In the genomic region with DNA sequence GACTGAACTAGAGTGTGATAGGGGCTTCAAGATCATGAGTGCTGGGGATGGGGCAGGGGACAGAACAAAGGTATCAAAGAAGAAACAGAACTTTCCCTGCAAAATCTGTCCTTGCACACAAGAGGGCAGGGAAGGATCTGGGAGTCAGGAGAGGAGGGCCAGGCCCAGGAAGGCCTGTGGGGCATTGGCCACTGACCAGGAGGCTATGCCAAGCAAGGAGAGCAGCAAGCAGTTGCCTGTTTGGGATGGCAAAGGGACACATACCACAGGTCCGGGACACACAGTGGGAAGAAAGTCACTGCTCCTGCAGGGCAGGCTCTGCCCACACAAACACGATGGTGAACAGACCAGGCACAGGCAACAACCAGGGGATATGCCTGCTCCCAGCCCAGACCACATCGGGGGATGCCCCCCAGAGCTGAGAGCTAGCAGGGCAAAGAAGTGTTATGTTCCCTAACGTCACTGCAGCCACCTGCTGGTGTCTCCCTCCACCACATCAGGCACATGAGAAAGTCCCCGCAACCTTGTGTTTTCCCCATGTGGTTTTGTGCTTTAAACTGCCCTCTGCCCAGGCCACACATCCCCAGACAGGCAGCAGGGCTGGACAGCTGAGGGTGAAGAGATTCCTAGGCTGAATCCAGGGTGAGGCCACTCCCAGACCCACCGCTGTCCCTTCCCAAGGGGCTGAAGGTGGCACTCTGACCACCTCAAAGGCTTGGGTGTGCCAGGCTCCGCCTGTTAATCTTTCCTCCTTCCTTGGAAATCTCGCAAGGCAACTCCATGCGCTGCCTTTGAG, we compare ENCODE assay signal across 10 cellular contexts. TPM values are rescaled to one million over a fixed set of nuclear protein-coding genes. Genes with fewer than 3 reads are reported as not detected.
DNase-seq lines count a peak whose midpoint lies in the region; ATAC-seq, FAIRE-seq and TF ChIP-seq lines count a peak whose summit lies in the region.
"Had no signal": no experiment of that assay in that cellular context is flagged by ENCODE, and none has a peak within 500 bp of the region (broad histone marks: within the 10 kb centered on the region; RNA-seq: fewer than 3 reads in every experiment).

No MANE protein-coding gene starts in this region.

- no peak for TF ChIP-seq POLR2A in GM12892 (IDR thresholded peaks at IDR 0.05; ENCODE audit: low read depth, low read length)
- no peak for TF ChIP-seq POLR2A in endothelial cell of umbilical vein (IDR thresholded peaks at IDR 0.05; ENCODE audit: low read depth, low read length)
- TF ChIP-seq POLR2A in esophagus muscularis mucosa (IDR thresholded peaks at IDR 0.05; ENCODE audit: low read depth) = no peak

- BruUV-seq in endothelial cell of umbilical vein (replicated peaks; lab: Mats Ljungman, UMichigan) = TSS peak; percentile 14

- no peak for TF ChIP-seq CTCF in endothelial cell of umbilical vein (IDR thresholded peaks at IDR 0.05; ENCODE audit: extremely low read depth in 1 of 2, insufficient read depth in 1 of 2, low read depth in 1 of 2, low read length in 2 of 2)
- no peak for TF ChIP-seq CTCF in esophagus muscularis mucosa (IDR thresholded peaks at IDR 0.05)

- CTCF ChIA-PET in endothelial cell of umbilical vein (lab: Charles Lee) = interaction anchor here (1.5 to 11.4 kb wide), 3 partner anchors 18 to 73 kb away, joined by 4 to 586 read pairs (median 94); partner anchors contain the start of gene KIF21B

- no peak for TF ChIP-seq EP300 in esophagus muscularis mucosa (IDR thresholded peaks at IDR 0.05)

- H3K4me1 ChIP-seq in endothelial cell of umbilical vein (ENCODE audit: control insufficient read depth, extremely low read depth, insufficient read depth, low read length) (no peaks in the 10 kb centered on the region), small intestine (ENCODE audit: control insufficient read depth in 2 of 2, insufficient read depth in 1 of 2, low read depth in 1 of 2, low read length in 1 of 2) (no peaks in the 10 kb centered on the region), esophagus muscularis mucosa (peaks cover 0 to 9% (median 8%) of the 10 kb centered on the region in 4 donors)

- POLR2A ChIA-PET in endothelial cell of umbilical vein (lab: Charles Lee) = no interaction called here

- dilution Hi-C loops in endothelial cell of umbilical vein (cut with MboI; ENCODE audit: extremely low pct_ligation_motif_present, low sequenced_read_pairs) = no loop called here

- ATAC-seq in GM19467 (IDR thresholded peaks at IDR 0.05; ENCODE audit: unreplicated experiment) (peak; percentile 62), HG03378 (IDR thresholded peaks at IDR 0.05; ENCODE audit: unreplicated experiment) (peak; percentile 90)

- FAIRE-seq in GM12892 (lab: Jason Lieb, UNC) (peak; percentile 94), endothelial cell of umbilical vein (lab: Jason Lieb, UNC) (no peak), small intestine (lab: Jason Lieb, UNC) (no peak)

- H3K9me3 ChIP-seq in endothelial cell of umbilical vein (replicated peaks; ENCODE audit: control insufficient read depth, insufficient read depth, low read length) = no peaks in the 10 kb centered on the region
- H3K9me3 ChIP-seq in small intestine (ENCODE audit: control insufficient read depth, low read depth) = no peaks in the 10 kb centered on the region
- H3K9me3 ChIP-seq in esophagus muscularis mucosa = no peaks in the 10 kb centered on the region

- H2AFZ ChIP-seq in endothelial cell of umbilical vein (ENCODE audit: low read depth, low read length) = no peak overlapping the region
- H2AFZ ChIP-seq: GM23248 had no signal

- H3K27me3 ChIP-seq in endothelial cell of umbilical vein (ENCODE audit: control insufficient read depth in 2 of 2, insufficient read depth in 2 of 2, low read length in 2 of 2) = peaks cover 0 to 1% of the 10 kb centered on the region in 2 experiments
- H3K27me3 ChIP-seq in small intestine (ENCODE audit: control insufficient read depth in 2 of 2, insufficient read depth in 2 of 2, low read length in 2 of 2) = no peaks in the 10 kb centered on the region
- no peaks in the 10 kb centered on the region for H3K27me3 ChIP-seq in esophagus muscularis mucosa

- no peaks in the 10 kb centered on the region for H3K9me1 ChIP-seq in endothelial cell of umbilical vein (replicated peaks; ENCODE audit: control insufficient read depth, extremely low read depth, insufficient read depth, low read length)

- intact Hi-C loops in endothelial cell of umbilical vein (cut with micrococcal nuclease) = loop anchor here (5.0 kb wide), 1 partner anchor 348 kb away; the partner anchor contains the start of gene KIF14
- intact Hi-C loops in esophagus muscularis mucosa (cut with DNase I) = loop anchor here (2.0 kb wide), 1 partner anchor 143 kb away; the partner anchor contains the start of gene CACNA1S

- H4K20me1 ChIP-seq in endothelial cell of umbilical vein (replicated peaks; ENCODE audit: control insufficient read depth, extremely low read depth, insufficient read depth, low read length) = no peaks in the 10 kb centered on the region

- no peak overlapping the region for H3K27ac ChIP-seq in endothelial cell of umbilical vein (ENCODE audit: insufficient read depth, low read depth, low read length)
- no peak overlapping the region for H3K27ac ChIP-seq in small intestine (ENCODE audit: low read depth in 1 of 2, low read length in 1 of 2)
- H3K27ac ChIP-seq in esophagus muscularis mucosa (replicated peaks in 1 of 4) = no peak overlapping the region
- H3K27ac ChIP-seq: GM23248 had no signal

- WGBS in small intestine, 3 donors = 63 to 77% (median 71%) methylated on average over 9 of the region's 9 CpGs
- 84% methylated on average over 6 of the region's 9 CpGs for WGBS in esophagus muscularis mucosa

- H3K9ac ChIP-seq in endothelial cell of umbilical vein (replicated peaks; ENCODE audit: extremely low read depth, insufficient read depth, low read length) = no peak overlapping the region
- H3K9ac ChIP-seq: GM23248 had no signal

- DNase-seq in GM12892 (ENCODE audit: insufficient read length) = peak; percentile 68
- DNase-seq in endothelial cell of umbilical vein (ENCODE audit: low read depth, low spot score) = no peak
- DNase-seq in small intestine = no peak
- no peak for DNase-seq in HCEC 1CT
- no peak for DNase-seq in esophagus muscularis mucosa (ENCODE audit: extremely low spot score)
- no peak for DNase-seq in NCI-H2081 (lab: John Stamatoyannopoulos, UW)
- DNase-seq: activated CD4-positive, CD25-positive, alpha-beta regulatory T cell; GM23248 had no signal

- no peak overlapping the region for H3K4me3 ChIP-seq in endothelial cell of umbilical vein (replicated peaks in 1 of 3; ENCODE audit: insufficient read depth in 1 of 3, low read depth in 1 of 3, low read length in 3 of 3)
- H3K4me3 ChIP-seq in small intestine (ENCODE audit: low read depth in 1 of 2, low read length in 2 of 2) = no peak overlapping the region
- H3K4me3 ChIP-seq in esophagus muscularis mucosa = no peak overlapping the region
- H3K4me3 ChIP-seq: GM23248 had no signal

- no peaks in the 10 kb centered on the region for H3K36me3 ChIP-seq in endothelial cell of umbilical vein (ENCODE audit: control insufficient read depth in 2 of 2, extremely low read depth in 1 of 2, insufficient read depth in 2 of 2, low read length in 2 of 2)
- no peaks in the 10 kb centered on the region for H3K36me3 ChIP-seq in small intestine (ENCODE audit: control insufficient read depth in 2 of 2, insufficient read depth in 2 of 2, low read length in 2 of 2)
- H3K36me3 ChIP-seq in esophagus muscularis mucosa = no peaks in the 10 kb centered on the region

- no peaks in the 10 kb centered on the region for H3K79me2 ChIP-seq in endothelial cell of umbilical vein (ENCODE audit: control insufficient read depth, insufficient read depth, low read length)

- H3K4me2 ChIP-seq in endothelial cell of umbilical vein (ENCODE audit: insufficient read depth, low read length) = no peak overlapping the region

TF ChIP-seq in endothelial cell of umbilical vein, 7 proteins besides CTCF, POLR2A, EP300 and RAD21:
- TF ChIP-seq JUN (IDR thresholded peaks at IDR 0.05; ENCODE audit: borderline replicate concordance, insufficient read depth, insufficient read length, low read depth) = no peak
- TF ChIP-seq, protein P1, sequence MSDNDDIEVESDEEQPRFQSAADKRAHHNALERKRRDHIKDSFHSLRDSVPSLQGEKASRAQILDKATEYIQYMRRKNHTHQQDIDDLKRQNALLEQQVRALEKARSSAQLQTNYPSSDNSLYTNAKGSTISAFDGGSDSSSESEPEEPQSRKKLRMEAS (IDR thresholded peaks at IDR 0.05; ENCODE audit: insufficient read depth, insufficient read length) = no peak
- no peak for TF ChIP-seq MYC (IDR thresholded peaks at IDR 0.05; ENCODE audit: low read depth, low read length)
- TF ChIP-seq EZH2 (IDR thresholded peaks at IDR 0.05; ENCODE audit: borderline replicate concordance, low read depth, low read length, severe bottlenecking) = no peak
- no peak for TF ChIP-seq GATA2 (IDR thresholded peaks at IDR 0.05; ENCODE audit: insufficient read depth, insufficient read length, low read depth, low read length)
- no peak for TF ChIP-seq FOS (IDR thresholded peaks at IDR 0.05; ENCODE audit: borderline replicate concordance, insufficient read depth, low read length)
- no peak for TF ChIP-seq POLR2AphosphoS5 (IDR thresholded peaks at IDR 0.05; ENCODE audit: insufficient read depth, low read depth, low read length)
TF ChIP-seq in endothelial cell of umbilical vein: peak in this region for 0.

RNA-seq across cellular contexts. Expression of gene KIF21B, which starts 53.6 kb away (rescaled TPM):
- polyA plus RNA-seq in GM12892 (2012; ENCODE audit: missing spikeins) = 7.1 TPM
- total RNA-seq in endothelial cell of umbilical vein (4.4 and 4.7 TPM in 2 replicates), esophagus muscularis mucosa (1 to 10 TPM; 1.6 to 2.5 (median 1.9) TPM)
- polyA plus RNA-seq in endothelial cell of umbilical vein (1.8 and 1.9 TPM in 2 replicates), small intestine (10 to 100 TPM in 1 of 3 donors, 1 to 10 TPM in 1, under 1 TPM in 1; 0.89 to 12.9 (median 2.4) TPM)
- polyA plus RNA-seq in endothelial cell of umbilical vein (2011; cell fraction: cytosol; rRNA removed) = 1.7 and 1.9 TPM in 2 replicates
- 6.9 and 7.2 TPM in 2 replicates for polyA plus RNA-seq in endothelial cell of umbilical vein (2011; cell fraction: nucleus; rRNA removed)
- polyA plus RNA-seq in endothelial cell of umbilical vein (2012) = 2.5 and 2.6 TPM in 2 replicates
- 3.4 TPM in 2 replicates for polyA minus RNA-seq in endothelial cell of umbilical vein
- polyA minus RNA-seq in endothelial cell of umbilical vein (2011; cell fraction: cytosol; rRNA and poly(A)+ RNA removed) = 5.3 TPM
- polyA minus RNA-seq in endothelial cell of umbilical vein (2011; cell fraction: nucleus; rRNA and poly(A)+ RNA removed) = 3.2 and 3.3 TPM in 2 replicates
- total RNA-seq: GM23248 had no signal
